Comparison of ENCODE assay signal across 8 cellular contexts in the genomic region with DNA sequence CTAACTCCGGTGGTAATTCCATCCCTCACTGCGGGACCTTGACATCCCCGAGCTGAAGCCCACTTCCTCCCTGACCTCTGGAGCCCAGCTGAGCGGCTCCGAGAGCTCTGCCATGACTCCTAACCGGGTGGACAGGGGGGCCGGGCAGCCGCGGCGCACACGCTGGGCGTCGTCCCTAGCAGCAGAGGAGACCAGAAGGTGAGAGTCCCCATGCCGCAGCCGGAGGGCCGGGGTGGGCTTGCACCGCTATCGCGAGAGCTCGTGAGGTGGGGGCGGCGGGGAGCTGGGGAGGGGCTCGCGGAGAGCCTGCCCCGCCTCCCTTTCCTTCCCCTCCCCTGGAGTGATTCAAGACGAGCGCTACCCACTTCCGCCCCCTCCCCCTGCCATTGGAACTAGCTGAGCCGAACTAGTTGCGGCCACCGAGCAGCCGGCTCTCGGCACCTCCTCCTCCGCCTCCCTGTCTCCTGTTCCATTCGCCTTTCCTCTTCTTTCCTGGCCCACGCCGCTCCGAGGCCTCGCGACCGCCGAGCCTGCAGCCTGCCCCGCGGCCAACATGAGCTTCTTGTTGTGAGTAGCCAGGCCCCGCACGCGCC. TPM values are rescaled to one million over a fixed set of nuclear protein-coding genes. Genes with fewer than 3 reads are reported as not detected.
DNase-seq lines count a peak whose midpoint lies in the region; ATAC-seq and TF ChIP-seq lines count a peak whose summit lies in the region.

A gene (plus strand): TSS at position 386 of the 593 bp plus-strand sequence. CDS start 168 bp downstream, at position 554.

- H3K4me3 ChIP-seq in AG04450 (ENCODE audit: low read depth, low read length) = peak within 1 kb of the TSS; percentile 88

- POLR2A ChIA-PET in AG04450 (lab: Yijun Ruan, JAX) = interaction anchor here (0.6 to 1.7 kb wide), 7 partner anchors 9 to 107 kb away, joined by 4 to 17 read pairs (median 5); a partner anchor contains a TSS

- H3K27ac ChIP-seq in AG04450 (ENCODE audit: low read depth, low read length) = peak within 1 kb of the TSS; percentile 73

- CTCF ChIA-PET in AG04450 (lab: Charles Lee) = interaction anchor here (0.6 to 1.9 kb wide), 8 partner anchors 13 to 258 kb away, joined by 3 to 6 read pairs (median 4); no protein-coding TSS in a partner anchor

- TF ChIP-seq CTCF in AG04450 (IDR thresholded peaks at IDR 0.05; ENCODE audit: low read depth, low read length) = peak; percentile 39

- H3K9me3 ChIP-seq in AG04450 (ENCODE audit: control insufficient read depth, insufficient read depth, low read length) = no peaks in the 10 kb centered on the region; the same call in 1 of the 2 replicates

- ATAC-seq in GM18861 (IDR thresholded peaks at IDR 0.05; ENCODE audit: unreplicated experiment) (peak; percentile 86), HG03097 (IDR thresholded peaks at IDR 0.05; ENCODE audit: low FRiP score, unreplicated experiment) (peak; percentile 90)

- H3K27me3 ChIP-seq in AG04450 (ENCODE audit: control insufficient read depth, insufficient read depth, low read length) = no peaks in the 10 kb centered on the region

- DNase-seq in AG04450 (ENCODE audit: low read depth, low spot score) (peak; percentile 74), NCI-H2227 treated with DMSO at 0.1 percent for 48 hours (lab: John Stamatoyannopoulos, UW) (peak; percentile 55), islet precursor cell (peak; percentile 98)
- DNase-seq in activated CD4-positive, CD25-positive, alpha-beta regulatory T cell (lab: John Stamatoyannopoulos, UW) = peak; percentile 55 to 74 (median 68)
- peak; percentile 79 for DNase-seq in central memory CD4-positive, alpha-beta T cell
- DNase-seq in stimulated activated CD4-positive, alpha-beta T cell treated with anti-CD3 and anti-CD28 coated beads, Interleukin-12 subunit alpha, Interleukin-12 subunit beta, amount 100 ng/mL, for 48 hours (ENCODE audit: low read depth in 2 of 3, low spot score in 1 of 3) = peak; percentile 70 to 83 (median 77)

RNA-seq across cellular contexts. Expression of the gene that starts here (rescaled TPM):
- polyA plus RNA-seq in AG04450 (2011; rRNA removed) = 17.8 and 21.4 TPM in 2 replicates
- 21.1 and 42.8 TPM in 2 replicates for polyA minus RNA-seq in AG04450 (2011; rRNA and poly(A)+ RNA removed)

Comparison
In these comparisons a context has a peak if more than half of its experiments do, and no peak if none do; other contexts are left out.
1. Peak in every context shown above with its lines: DNase-seq, ATAC-seq, H3K4me3 ChIP-seq and H3K27ac ChIP-seq.